16 cellular contexts compared by ENCODE assay signal in genomic region chr20:57656252-57656820, GRCh38. TPM values are rescaled to one million over a fixed set of nuclear protein-coding genes. Genes with fewer than 3 reads are reported as not detected.
DNase-seq lines count a peak whose midpoint lies in the region; ATAC-seq and TF ChIP-seq lines count a peak whose summit lies in the region.
"Had no signal": no experiment of that assay in that cellular context is flagged by ENCODE, and none has a peak within 500 bp of the region (broad histone marks: within the 10 kb centered on the region; RNA-seq: fewer than 3 reads in every experiment).

No MANE protein-coding gene starts in this region.

- no peak overlapping the region for H3K27ac Mint-ChIP-seq in endothelial cell (ENCODE audit: unreplicated experiment)
- H3K27ac Mint-ChIP-seq: activated CD8-positive, alpha-beta T cell treated with anti-CD3 and anti-CD28 coated beads for 36 hours had no signal

- TF ChIP-seq CTCF in endothelial cell (IDR thresholded peaks at IDR 0.05; ENCODE audit: unreplicated experiment) = no peak
- no peak for TF ChIP-seq CTCF in omental fat pad (IDR thresholded peaks at IDR 0.05)

- H3K36me3 ChIP-seq in H7 (replicated peaks; ENCODE audit: control insufficient read depth, insufficient read depth, low read length) = peaks cover 17% of the 10 kb centered on the region

- H3K9me3 Mint-ChIP-seq in endothelial cell (ENCODE audit: unreplicated experiment) = no peaks in the 10 kb centered on the region
- H3K9me3 Mint-ChIP-seq: activated CD8-positive, alpha-beta T cell treated with anti-CD3 and anti-CD28 coated beads for 36 hours had no signal

- DNase-seq in AG08396 (ENCODE audit: low spot score) (peak; percentile 5), H7 (peak; percentile 35), endothelial cell (ENCODE audit: low spot score) (peak; percentile 2), omental fat pad (ENCODE audit: low spot score) (peak; percentile 16), NCI-H1930 (lab: John Stamatoyannopoulos, UW) (no peak)
- DNase-seq: activated CD8-positive, alpha-beta T cell treated with anti-CD3 and anti-CD28 coated beads for 36 hours; midbrain; NCI-H1092; RPMI8226; stimulated activated CD4-positive, alpha-beta T cell treated with anti-CD3 and anti-CD28 coated beads, Interleukin-1b, Interleukin-23, amount 100 ng/mL, for 48 hours had no signal

- peaks cover 18% of the 10 kb centered on the region for H3K4me1 Mint-ChIP-seq in endothelial cell (ENCODE audit: unreplicated experiment)

- peaks cover 16% of the 10 kb centered on the region for H3K27me3 Mint-ChIP-seq in endothelial cell (ENCODE audit: unreplicated experiment)
- H3K27me3 Mint-ChIP-seq: activated CD8-positive, alpha-beta T cell treated with anti-CD3 and anti-CD28 coated beads for 36 hours had no signal

- no peak overlapping the region for H3K4me3 ChIP-seq in H7 (ENCODE audit: insufficient read depth, low read depth, low read length)
- H3K4me3 ChIP-seq: BLaER1, psoas muscle had no signal

- peaks cover 47% of the 10 kb centered on the region for H3K36me3 Mint-ChIP-seq in endothelial cell (ENCODE audit: low read depth, unreplicated experiment)

- H3K27me3 ChIP-seq in H7 (ENCODE audit: control insufficient read depth, insufficient read depth, low read length) = no peaks in the 10 kb centered on the region
- H3K27me3 ChIP-seq: BLaER1 had no signal

- no peak overlapping the region for H3K4me3 Mint-ChIP-seq in endothelial cell (ENCODE audit: unreplicated experiment)
- H3K4me3 Mint-ChIP-seq: activated CD8-positive, alpha-beta T cell treated with anti-CD3 and anti-CD28 coated beads for 36 hours had no signal

- no peak for ATAC-seq in omental fat pad (ENCODE audit: low FRiP score)
- no peak for ATAC-seq in GM19035 (IDR thresholded peaks at IDR 0.05; ENCODE audit: unreplicated experiment)
- ATAC-seq in GM18520 (IDR thresholded peaks at IDR 0.05; ENCODE audit: unreplicated experiment) = no peak
- no peak for ATAC-seq in GM21360 (IDR thresholded peaks at IDR 0.05; ENCODE audit: unreplicated experiment)
- ATAC-seq: activated CD8-positive, alpha-beta T cell treated with anti-CD3 and anti-CD28 coated beads for 36 hours; psoas muscle had no signal

RNA-seq across cellular contexts. Expression of gene ZBP1, which starts 36.1 kb away (rescaled TPM):
- not detected in 2 replicates for total RNA-seq in H7 (2014; rRNA removed; shearing (Covaris generic))
- total RNA-seq in endothelial cell (ENCODE audit: unreplicated experiment) (not detected), omental fat pad (under 1 TPM in 3 of 4 donors, not detected in 1; 0.28 to 0.84 (median 0.56) TPM)
- total RNA-seq: NCI-H460 had no signal

RNA-seq across cellular contexts. Expression of gene PMEPA1, which starts 53.5 kb away (rescaled TPM):
- 17.8 and 25.1 TPM in 2 replicates for total RNA-seq in H7 (2014; rRNA removed; shearing (Covaris generic))
- total RNA-seq in endothelial cell (ENCODE audit: unreplicated experiment) (61.3 TPM), omental fat pad (10 to 100 TPM; 10.4 to 42.7 (median 18.9) TPM)

Comparison
In these comparisons a context has a peak if more than half of its experiments do, and no peak if none do; other contexts are left out.
1. DNase-seq: peak in AG08396 (single experiment), H7 (single experiment), endothelial cell (single experiment) and omental fat pad (single experiment); none in NCI-H1930 (0 of 2).